Comparison of ENCODE assay signal across 9 cellular contexts in the genomic region with DNA sequence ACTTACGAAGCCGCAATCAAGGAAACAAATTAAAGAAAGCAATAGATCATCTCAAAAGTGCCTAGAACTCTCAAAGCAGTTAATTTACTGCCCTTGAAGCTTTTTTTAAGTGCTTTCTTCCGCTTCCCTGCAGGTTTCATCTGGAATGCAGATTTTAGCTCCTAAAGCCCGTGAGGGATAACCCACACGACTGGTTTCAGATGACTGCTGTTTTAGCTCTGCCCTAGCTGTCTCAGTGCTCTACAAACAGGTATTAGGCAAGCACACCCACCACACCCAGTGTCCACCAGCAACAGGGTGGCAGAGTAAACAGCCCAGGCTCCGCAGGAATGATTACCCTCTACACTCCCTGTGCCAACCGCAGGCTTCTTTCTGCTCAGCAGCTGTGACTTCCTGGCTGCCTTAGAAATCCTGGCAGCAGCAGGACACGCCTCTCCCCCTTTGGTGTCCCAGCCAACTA.
A peak's percentile ranks its signal among the peaks of the same experiment; 100 is the strongest.
DNase-seq lines count a peak whose midpoint lies in the region; ATAC-seq and TF ChIP-seq lines count a peak whose summit lies in the region.
"Had no signal": no experiment of that assay in that cellular context is flagged by ENCODE, and none has a peak within 500 bp of the region (broad histone marks: within the 10 kb centered on the region; RNA-seq: fewer than 3 reads in every experiment).

No MANE protein-coding gene starts in this region.

- no peak for TF ChIP-seq CTCF in transverse colon (IDR thresholded peaks at IDR 0.05)

- in situ Hi-C loops in transverse colon (cut with MboI; ENCODE audit: low pct_ligation_motif_present in 1 of 4, low pct_unique_long_range_greater_than_20kb in 1 of 4, low sequenced_read_pairs in 3 of 4) = no loop called here

- intact Hi-C loops in transverse colon (cut with DNase I; ENCODE audit: low total_unique reads) = no loop called here

- TF ChIP-seq POLR2A in transverse colon (IDR thresholded peaks at IDR 0.05) = no peak

- H3K36me3 ChIP-seq in SJSA1 (no peaks in the 10 kb centered on the region), transverse colon (no peaks in the 10 kb centered on the region)
- H3K36me3 ChIP-seq: neutrophil had no signal

- H3K27me3 ChIP-seq in SJSA1 (replicated peaks) = no peaks in the 10 kb centered on the region
- no peaks in the 10 kb centered on the region for H3K27me3 ChIP-seq in transverse colon

- H3K9me3 ChIP-seq in SJSA1 (replicated peaks) (no peaks in the 10 kb centered on the region), transverse colon (no peaks in the 10 kb centered on the region)
- H3K9me3 ChIP-seq: neutrophil had no signal

- no peak for TF ChIP-seq EP300 in transverse colon (IDR thresholded peaks at IDR 0.05; ENCODE audit: low read depth)

- WGBS in transverse colon (ENCODE audit: low coverage in 1 of 2), 2 donors = 30 to 80% methylated on average over 1 to 8 of the region's 8 CpGs

- no peak for ATAC-seq in HG03521 (IDR thresholded peaks at IDR 0.05; ENCODE audit: unreplicated experiment)

- H3K4me3 ChIP-seq in SJSA1 (no peak overlapping the region; the same call in 1 of the 2 replicates), transverse colon (peak overlapping the region in 3 of 4 donors; percentile 25 to 40 (median 35))

- DNase-seq in NCI-H2171 treated with DMSO at 0.1 percent for 48 hours (lab: John Stamatoyannopoulos, UW) (peak; percentile 66), NCI-H2171 (lab: John Stamatoyannopoulos, UW) (no peak), SJSA1 (ENCODE audit: low read depth in 1 of 2, low spot score in 2 of 2) (peak; percentile 71 to 74), iPS-NIHi7 (ENCODE audit: extremely low spot score) (peak; percentile 55), transverse colon (peak; percentile 87), NCI-H1694 treated with DMSO at 0.1 percent for 48 hours (lab: John Stamatoyannopoulos, UW) (no peak)
- no peak for DNase-seq in activated CD8-positive, alpha-beta memory T cell treated with anti-CD3 and anti-CD28 coated beads for 24 hours

- H3K27ac ChIP-seq in SJSA1 (peak overlapping the region; percentile 81), transverse colon (peak overlapping the region; percentile 80 to 90 (median 89))
- H3K27ac ChIP-seq: neutrophil had no signal

- H3K4me1 ChIP-seq in SJSA1 (replicated peaks) (peaks cover 77% of the 10 kb centered on the region), transverse colon (peaks cover 4 to 35% (median 17%) of the 10 kb centered on the region in 4 donors)

Comparison
In these comparisons a context has a peak if more than half of its experiments do, and no peak if none do; other contexts are left out.
1. DNase-seq: peak in NCI-H2171 treated with DMSO at 0.1 percent for 48 hours (single experiment), SJSA1 (2 of 2), iPS-NIHi7 (single experiment) and transverse colon (single experiment); none in NCI-H2171 (single experiment), NCI-H1694 treated with DMSO at 0.1 percent for 48 hours (single experiment) and activated CD8-positive, alpha-beta memory T cell treated with anti-CD3 and anti-CD28 coated beads for 24 hours (single experiment).